Comparison of ENCODE assay signal across 1 cellular context in genomic region chr20:13791562-13792459, GRCh38.
TF ChIP-seq lines count a peak whose summit lies in the region.

No MANE protein-coding gene starts in this region.

TF ChIP-seq in HepG2, 621 proteins besides CTCF, POLR2A, EP300 and RAD21 (continues in another document):
- no peak for TF ChIP-seq MTF1 (CRISPR knock-in tag; IDR thresholded peaks at IDR 0.05)
- 0 out of 2 replicates have a peak, but pooled peaks have one; percentile 17 for TF ChIP-seq HMG20A (CRISPR knock-in tag; IDR thresholded peaks at IDR 0.05; ENCODE audit: borderline replicate concordance)
- no peak for TF ChIP-seq HOXD1 (CRISPR knock-in tag; IDR thresholded peaks at IDR 0.05)
- no peak for TF ChIP-seq NR2F6 (IDR thresholded peaks at IDR 0.05)
- TF ChIP-seq NR2F6 (CRISPR knock-in tag; IDR thresholded peaks at IDR 0.05): no peak
- TF ChIP-seq CEBPG (CRISPR knock-in tag; IDR thresholded peaks at IDR 0.05): 0 out of 2 replicates have a peak, but pooled peaks have one; percentile 8
- TF ChIP-seq TARDBP (CRISPR knock-in tag; IDR thresholded peaks at IDR 0.05): peak; percentile 57
- no peak for TF ChIP-seq KDM5A (IDR thresholded peaks at IDR 0.05; ENCODE audit: borderline replicate concordance, low read length)
- TF ChIP-seq NONO (IDR thresholded peaks at IDR 0.05): no peak
- TF ChIP-seq NONO (CRISPR knock-in tag; conservative IDR thresholded peaks at IDR 0.05): no peak
- TF ChIP-seq XRCC5 (optimal IDR thresholded peaks at IDR 0.05; ENCODE audit: low read length): peak; percentile 38
- TF ChIP-seq SKI (IDR thresholded peaks at IDR 0.05; ENCODE audit: partially characterized antibody): no peak
- TF ChIP-seq ZNF530 (CRISPR knock-in tag; IDR thresholded peaks at IDR 0.05; ENCODE audit: low read depth): no peak
- TF ChIP-seq, protein P1, sequence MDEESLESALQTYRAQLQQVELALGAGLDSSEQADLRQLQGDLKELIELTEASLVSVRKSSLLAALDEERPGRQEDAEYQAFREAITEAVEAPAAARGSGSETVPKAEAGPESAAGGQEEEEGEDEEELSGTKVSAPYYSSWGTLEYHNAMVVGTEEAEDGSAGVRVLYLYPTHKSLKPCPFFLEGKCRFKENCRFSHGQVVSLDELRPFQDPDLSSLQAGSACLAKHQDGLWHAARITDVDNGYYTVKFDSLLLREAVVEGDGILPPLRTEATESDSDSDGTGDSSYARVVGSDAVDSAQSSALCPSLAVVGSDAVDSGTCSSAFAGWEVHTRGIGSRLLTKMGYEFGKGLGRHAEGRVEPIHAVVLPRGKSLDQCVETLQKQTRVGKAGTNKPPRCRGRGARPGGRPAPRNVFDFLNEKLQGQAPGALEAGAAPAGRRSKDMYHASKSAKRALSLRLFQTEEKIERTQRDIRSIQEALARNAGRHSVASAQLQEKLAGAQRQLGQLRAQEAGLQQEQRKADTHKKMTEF (CRISPR knock-in tag; IDR thresholded peaks at IDR 0.05): 0 out of 2 replicates have a peak, but pooled peaks have one; percentile 19
- TF ChIP-seq ZNF580 (CRISPR knock-in tag; IDR thresholded peaks at IDR 0.05; ENCODE audit: borderline replicate concordance, low read depth): no peak
- TF ChIP-seq MEIS2 (CRISPR knock-in tag; IDR thresholded peaks at IDR 0.05): no peak
- no peak for TF ChIP-seq ZBTB37 (CRISPR knock-in tag; IDR thresholded peaks at IDR 0.05)
- no peak for TF ChIP-seq ZNF691 (CRISPR knock-in tag; IDR thresholded peaks at IDR 0.05; ENCODE audit: borderline replicate concordance, low read depth)
- no peak for TF ChIP-seq SP5 (CRISPR knock-in tag; IDR thresholded peaks at IDR 0.05; ENCODE audit: borderline replicate concordance, low read depth)
- peak; percentile 56; the same call in 1 of the 2 replicates for TF ChIP-seq ZMYM3 (CRISPR knock-in tag; IDR thresholded peaks at IDR 0.05)
- TF ChIP-seq RBM22 (optimal IDR thresholded peaks at IDR 0.05; ENCODE audit: low read length): peak; percentile 21
- no peak for TF ChIP-seq ZSCAN22 (CRISPR knock-in tag; IDR thresholded peaks at IDR 0.05)
- TF ChIP-seq CERS6 (CRISPR knock-in tag; IDR thresholded peaks at IDR 0.05): no peak
- TF ChIP-seq PHF5A (CRISPR knock-in tag; IDR thresholded peaks at IDR 0.05; ENCODE audit: low read depth, unreplicated experiment): no peak
- TF ChIP-seq, protein P2, sequence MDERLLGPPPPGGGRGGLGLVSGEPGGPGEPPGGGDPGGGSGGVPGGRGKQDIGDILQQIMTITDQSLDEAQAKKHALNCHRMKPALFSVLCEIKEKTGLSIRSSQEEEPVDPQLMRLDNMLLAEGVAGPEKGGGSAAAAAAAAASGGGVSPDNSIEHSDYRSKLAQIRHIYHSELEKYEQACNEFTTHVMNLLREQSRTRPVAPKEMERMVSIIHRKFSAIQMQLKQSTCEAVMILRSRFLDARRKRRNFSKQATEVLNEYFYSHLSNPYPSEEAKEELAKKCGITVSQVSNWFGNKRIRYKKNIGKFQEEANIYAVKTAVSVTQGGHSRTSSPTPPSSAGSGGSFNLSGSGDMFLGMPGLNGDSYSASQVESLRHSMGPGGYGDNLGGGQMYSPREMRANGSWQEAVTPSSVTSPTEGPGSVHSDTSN (CRISPR knock-in tag; IDR thresholded peaks at IDR 0.05): no peak
- TF ChIP-seq, protein P3, sequence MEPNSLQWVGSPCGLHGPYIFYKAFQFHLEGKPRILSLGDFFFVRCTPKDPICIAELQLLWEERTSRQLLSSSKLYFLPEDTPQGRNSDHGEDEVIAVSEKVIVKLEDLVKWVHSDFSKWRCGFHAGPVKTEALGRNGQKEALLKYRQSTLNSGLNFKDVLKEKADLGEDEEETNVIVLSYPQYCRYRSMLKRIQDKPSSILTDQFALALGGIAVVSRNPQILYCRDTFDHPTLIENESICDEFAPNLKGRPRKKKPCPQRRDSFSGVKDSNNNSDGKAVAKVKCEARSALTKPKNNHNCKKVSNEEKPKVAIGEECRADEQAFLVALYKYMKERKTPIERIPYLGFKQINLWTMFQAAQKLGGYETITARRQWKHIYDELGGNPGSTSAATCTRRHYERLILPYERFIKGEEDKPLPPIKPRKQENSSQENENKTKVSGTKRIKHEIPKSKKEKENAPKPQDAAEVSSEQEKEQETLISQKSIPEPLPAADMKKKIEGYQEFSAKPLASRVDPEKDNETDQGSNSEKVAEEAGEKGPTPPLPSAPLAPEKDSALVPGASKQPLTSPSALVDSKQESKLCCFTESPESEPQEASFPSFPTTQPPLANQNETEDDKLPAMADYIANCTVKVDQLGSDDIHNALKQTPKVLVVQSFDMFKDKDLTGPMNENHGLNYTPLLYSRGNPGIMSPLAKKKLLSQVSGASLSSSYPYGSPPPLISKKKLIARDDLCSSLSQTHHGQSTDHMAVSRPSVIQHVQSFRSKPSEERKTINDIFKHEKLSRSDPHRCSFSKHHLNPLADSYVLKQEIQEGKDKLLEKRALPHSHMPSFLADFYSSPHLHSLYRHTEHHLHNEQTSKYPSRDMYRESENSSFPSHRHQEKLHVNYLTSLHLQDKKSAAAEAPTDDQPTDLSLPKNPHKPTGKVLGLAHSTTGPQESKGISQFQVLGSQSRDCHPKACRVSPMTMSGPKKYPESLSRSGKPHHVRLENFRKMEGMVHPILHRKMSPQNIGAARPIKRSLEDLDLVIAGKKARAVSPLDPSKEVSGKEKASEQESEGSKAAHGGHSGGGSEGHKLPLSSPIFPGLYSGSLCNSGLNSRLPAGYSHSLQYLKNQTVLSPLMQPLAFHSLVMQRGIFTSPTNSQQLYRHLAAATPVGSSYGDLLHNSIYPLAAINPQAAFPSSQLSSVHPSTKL (CRISPR knock-in tag; IDR thresholded peaks at IDR 0.05): peak; percentile 34; the same call in 1 of the 2 replicates
- no peak for TF ChIP-seq ZNF773 (CRISPR knock-in tag; IDR thresholded peaks at IDR 0.05; ENCODE audit: borderline replicate concordance)
- TF ChIP-seq IRF2 (CRISPR knock-in tag; IDR thresholded peaks at IDR 0.05): 0 out of 2 replicates have a peak, but pooled peaks have one; percentile 18
- TF ChIP-seq HOXA9 (CRISPR knock-in tag; IDR thresholded peaks at IDR 0.05; ENCODE audit: borderline replicate concordance): no peak
- TF ChIP-seq, protein P4, sequence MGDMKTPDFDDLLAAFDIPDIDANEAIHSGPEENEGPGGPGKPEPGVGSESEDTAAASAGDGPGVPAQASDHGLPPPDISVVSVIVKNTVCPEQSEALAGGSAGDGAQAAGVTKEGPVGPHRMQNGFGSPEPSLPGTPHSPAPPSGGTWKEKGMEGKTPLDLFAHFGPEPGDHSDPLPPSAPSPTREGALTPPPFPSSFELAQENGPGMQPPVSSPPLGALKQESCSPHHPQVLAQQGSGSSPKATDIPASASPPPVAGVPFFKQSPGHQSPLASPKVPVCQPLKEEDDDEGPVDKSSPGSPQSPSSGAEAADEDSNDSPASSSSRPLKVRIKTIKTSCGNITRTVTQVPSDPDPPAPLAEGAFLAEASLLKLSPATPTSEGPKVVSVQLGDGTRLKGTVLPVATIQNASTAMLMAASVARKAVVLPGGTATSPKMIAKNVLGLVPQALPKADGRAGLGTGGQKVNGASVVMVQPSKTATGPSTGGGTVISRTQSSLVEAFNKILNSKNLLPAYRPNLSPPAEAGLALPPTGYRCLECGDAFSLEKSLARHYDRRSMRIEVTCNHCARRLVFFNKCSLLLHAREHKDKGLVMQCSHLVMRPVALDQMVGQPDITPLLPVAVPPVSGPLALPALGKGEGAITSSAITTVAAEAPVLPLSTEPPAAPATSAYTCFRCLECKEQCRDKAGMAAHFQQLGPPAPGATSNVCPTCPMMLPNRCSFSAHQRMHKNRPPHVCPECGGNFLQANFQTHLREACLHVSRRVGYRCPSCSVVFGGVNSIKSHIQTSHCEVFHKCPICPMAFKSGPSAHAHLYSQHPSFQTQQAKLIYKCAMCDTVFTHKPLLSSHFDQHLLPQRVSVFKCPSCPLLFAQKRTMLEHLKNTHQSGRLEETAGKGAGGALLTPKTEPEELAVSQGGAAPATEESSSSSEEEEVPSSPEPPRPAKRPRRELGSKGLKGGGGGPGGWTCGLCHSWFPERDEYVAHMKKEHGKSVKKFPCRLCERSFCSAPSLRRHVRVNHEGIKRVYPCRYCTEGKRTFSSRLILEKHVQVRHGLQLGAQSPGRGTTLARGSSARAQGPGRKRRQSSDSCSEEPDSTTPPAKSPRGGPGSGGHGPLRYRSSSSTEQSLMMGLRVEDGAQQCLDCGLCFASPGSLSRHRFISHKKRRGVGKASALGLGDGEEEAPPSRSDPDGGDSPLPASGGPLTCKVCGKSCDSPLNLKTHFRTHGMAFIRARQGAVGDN (CRISPR knock-in tag; IDR thresholded peaks at IDR 0.05): no peak
- TF ChIP-seq ZNF34 (CRISPR knock-in tag; IDR thresholded peaks at IDR 0.05; ENCODE audit: borderline replicate concordance): no peak
- no peak for TF ChIP-seq ZNF615 (CRISPR knock-in tag; IDR thresholded peaks at IDR 0.05; ENCODE audit: borderline replicate concordance)
- TF ChIP-seq PRPF4 (IDR thresholded peaks at IDR 0.05; ENCODE audit: low read depth, low read length, poor library complexity, severe bottlenecking): no peak
- 0 out of 2 replicates have a peak, but pooled peaks have one; percentile 33 for TF ChIP-seq SOX5 (CRISPR knock-in tag; IDR thresholded peaks at IDR 0.05; ENCODE audit: borderline replicate concordance)
- TF ChIP-seq ZNF17 (CRISPR knock-in tag; IDR thresholded peaks at IDR 0.05): no peak
- TF ChIP-seq KIAA2018 (CRISPR knock-in tag; IDR thresholded peaks at IDR 0.05; ENCODE audit: borderline replicate concordance): no peak
- peak; percentile 29 for TF ChIP-seq SAP130 (CRISPR knock-in tag; IDR thresholded peaks at IDR 0.05; ENCODE audit: low read depth)
- TF ChIP-seq ZNF776 (CRISPR knock-in tag; IDR thresholded peaks at IDR 0.05): no peak
